10 cellular contexts compared by ENCODE assay signal in the genomic region with DNA sequence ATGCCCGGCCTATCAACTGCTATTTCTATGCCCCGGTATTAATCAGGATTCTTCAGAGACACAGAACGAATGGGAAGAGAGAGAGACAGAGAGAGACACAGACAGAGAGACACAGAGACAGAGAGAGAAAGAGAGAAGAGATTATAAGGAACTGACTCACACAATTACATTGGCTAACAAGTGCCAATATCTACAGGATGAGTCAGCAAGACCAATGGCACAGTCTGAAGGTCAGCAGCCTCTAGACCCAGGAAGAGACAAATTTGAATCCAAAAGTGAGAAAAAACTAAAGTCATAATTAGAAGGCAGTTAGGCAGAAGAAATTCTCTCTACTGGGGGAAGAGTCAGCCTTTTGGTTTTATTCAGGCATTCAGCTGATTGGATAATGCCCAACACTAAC.
A peak's percentile ranks its signal among the peaks of the same experiment; 100 is the strongest.
DNase-seq lines count a peak whose midpoint lies in the region; ATAC-seq, FAIRE-seq and TF ChIP-seq lines count a peak whose summit lies in the region.
"Had no signal": no experiment of that assay in that cellular context is flagged by ENCODE, and none has a peak within 500 bp of the region (broad histone marks: within the 10 kb centered on the region; RNA-seq: fewer than 3 reads in every experiment).

No MANE protein-coding gene starts in this region.

- FAIRE-seq in pancreas (lab: Jason Lieb, UNC): no peak
- FAIRE-seq: GM18507 had no signal

- H3K4me1 ChIP-seq in pancreas (peaks cover 0 to 7% (median 0%) of the 10 kb centered on the region in 3 donors), right atrium auricular region (no peaks in the 10 kb centered on the region)

- H3K36me3 ChIP-seq in pancreas (no peaks in the 10 kb centered on the region), right atrium auricular region (no peaks in the 10 kb centered on the region)

- 88 to 92% methylated on average over 3 of the region's 3 CpGs for WGBS in pancreas, 2 donors

- peak; percentile 66 for DNase-seq in NCI-H460 (ENCODE audit: extremely low read depth, low read depth)
- peak; percentile 21 for DNase-seq in dermis blood vessel endothelial cell
- peak in 4 of 6 donors; percentile 18 to 42 (median 24) for DNase-seq in pancreas
- DNase-seq in right atrium auricular region (ENCODE audit: low spot score): no peak
- DNase-seq in effector CD8-positive, alpha-beta T cell (lab: John Stamatoyannopoulos, UW): no peak
- DNase-seq: NCI-H2029 treated with DMSO at 0.1 percent for 48 hours had no signal

- H3K27ac ChIP-seq in pancreas: no peak overlapping the region
- no peak overlapping the region for H3K27ac ChIP-seq in right atrium auricular region

- intact Hi-C loops in pancreas (cut with DNase I): no loop called here

- ATAC-seq in GM18909 (IDR thresholded peaks at IDR 0.05; ENCODE audit: poor library complexity, unreplicated experiment) (peak; percentile 54), pancreas (peak; percentile 93 to 95 (median 94)), HG03025 (IDR thresholded peaks at IDR 0.05; ENCODE audit: low FRiP score, unreplicated experiment) (no peak)
- ATAC-seq in activated CD4-positive, CD25-positive, alpha-beta regulatory T cell treated with anti-CD3 and anti-CD28 coated beads, Interleukin-2, amount 50 U/mL, for 24 hours: no peak

- H3K27me3 ChIP-seq in pancreas (no peaks in the 10 kb centered on the region), right atrium auricular region (no peaks in the 10 kb centered on the region)

- TF ChIP-seq CTCF in pancreas (IDR thresholded peaks at IDR 0.05) (no peak), right atrium auricular region (IDR thresholded peaks at IDR 0.05) (no peak)

- H3K9me3 ChIP-seq in pancreas (no peaks in the 10 kb centered on the region), right atrium auricular region (no peaks in the 10 kb centered on the region)

- H3K4me3 ChIP-seq in pancreas (no peak overlapping the region), right atrium auricular region (no peak overlapping the region)

Comparison
In these comparisons a context has a peak if more than half of its experiments do, and no peak if none do; other contexts are left out.
1. ATAC-seq: peak in GM18909 (single experiment) and pancreas (4 of 4); none in activated CD4-positive, CD25-positive, alpha-beta regulatory T cell treated with anti-CD3 and anti-CD28 coated beads, Interleukin-2, amount 50 U/mL, for 24 hours (0 of 2) and HG03025 (single experiment).
2. DNase-seq: peak in NCI-H460 (single experiment), dermis blood vessel endothelial cell (single experiment) and pancreas (4 of 6); none in right atrium auricular region (single experiment) and effector CD8-positive, alpha-beta T cell (single experiment).